In genomic region chr2:27095427-27095744, GRCh38 we compare ENCODE assay signal across 1 cellular context.
TF ChIP-seq lines count a peak whose summit lies in the region.

No MANE protein-coding gene starts in this region.

TF ChIP-seq in liver, 16 proteins besides CTCF, POLR2A, EP300 and RAD21 (continued from another document):
- TF ChIP-seq, protein P1, sequence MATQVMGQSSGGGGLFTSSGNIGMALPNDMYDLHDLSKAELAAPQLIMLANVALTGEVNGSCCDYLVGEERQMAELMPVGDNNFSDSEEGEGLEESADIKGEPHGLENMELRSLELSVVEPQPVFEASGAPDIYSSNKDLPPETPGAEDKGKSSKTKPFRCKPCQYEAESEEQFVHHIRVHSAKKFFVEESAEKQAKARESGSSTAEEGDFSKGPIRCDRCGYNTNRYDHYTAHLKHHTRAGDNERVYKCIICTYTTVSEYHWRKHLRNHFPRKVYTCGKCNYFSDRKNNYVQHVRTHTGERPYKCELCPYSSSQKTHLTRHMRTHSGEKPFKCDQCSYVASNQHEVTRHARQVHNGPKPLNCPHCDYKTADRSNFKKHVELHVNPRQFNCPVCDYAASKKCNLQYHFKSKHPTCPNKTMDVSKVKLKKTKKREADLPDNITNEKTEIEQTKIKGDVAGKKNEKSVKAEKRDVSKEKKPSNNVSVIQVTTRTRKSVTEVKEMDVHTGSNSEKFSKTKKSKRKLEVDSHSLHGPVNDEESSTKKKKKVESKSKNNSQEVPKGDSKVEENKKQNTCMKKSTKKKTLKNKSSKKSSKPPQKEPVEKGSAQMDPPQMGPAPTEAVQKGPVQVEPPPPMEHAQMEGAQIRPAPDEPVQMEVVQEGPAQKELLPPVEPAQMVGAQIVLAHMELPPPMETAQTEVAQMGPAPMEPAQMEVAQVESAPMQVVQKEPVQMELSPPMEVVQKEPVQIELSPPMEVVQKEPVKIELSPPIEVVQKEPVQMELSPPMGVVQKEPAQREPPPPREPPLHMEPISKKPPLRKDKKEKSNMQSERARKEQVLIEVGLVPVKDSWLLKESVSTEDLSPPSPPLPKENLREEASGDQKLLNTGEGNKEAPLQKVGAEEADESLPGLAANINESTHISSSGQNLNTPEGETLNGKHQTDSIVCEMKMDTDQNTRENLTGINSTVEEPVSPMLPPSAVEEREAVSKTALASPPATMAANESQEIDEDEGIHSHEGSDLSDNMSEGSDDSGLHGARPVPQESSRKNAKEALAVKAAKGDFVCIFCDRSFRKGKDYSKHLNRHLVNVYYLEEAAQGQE (IDR thresholded peaks at IDR 0.05), result no peak
- TF ChIP-seq YY1 (IDR thresholded peaks at IDR 0.05) (no peak), HNF4A (conservative IDR thresholded peaks at IDR 0.05) (no peak), EGR1 (IDR thresholded peaks at IDR 0.05; ENCODE audit: low read depth in 2 of 2) (no peak), SP1 (IDR thresholded peaks at IDR 0.05) (no peak)
- TF ChIP-seq, protein P2, sequence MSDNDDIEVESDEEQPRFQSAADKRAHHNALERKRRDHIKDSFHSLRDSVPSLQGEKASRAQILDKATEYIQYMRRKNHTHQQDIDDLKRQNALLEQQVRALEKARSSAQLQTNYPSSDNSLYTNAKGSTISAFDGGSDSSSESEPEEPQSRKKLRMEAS (IDR thresholded peaks at IDR 0.05), result no peak
